ENCODE assay signal across 8 cellular contexts in genomic region chr9:136866898-136867421, GRCh38. TPM values are rescaled to one million over a fixed set of nuclear protein-coding genes. Genes with fewer than 3 reads are reported as not detected.
DNase-seq lines count a peak whose midpoint lies in the region; ATAC-seq, FAIRE-seq and TF ChIP-seq lines count a peak whose summit lies in the region.
"Not testable (repeated sequence)": the region's sequence is repeated elsewhere in the genome, so short reads cannot be mapped to it uniquely, and the experiment has no call there.

No MANE protein-coding gene starts in this region.

- ATAC-seq in right lobe of liver, pancreas: not testable (repeated sequence)

- H3K27me3 Mint-ChIP-seq in CD14-positive monocyte (ENCODE audit: low read depth in 3 of 3); IgD-negative memory B cell: not testable (repeated sequence)

- in situ Hi-C loops in astrocyte of the cerebellum (cut with HindIII; ENCODE audit: low sequenced_read_pairs), result not testable (repeated sequence)

- intact Hi-C loops in CD14-positive monocyte (cut with micrococcal nuclease), result loop anchor here (2.0 kb wide), 1 partner anchor 20 kb away; the partner anchor contains the start of gene TRAF2 (in 2 of the 2)
- intact Hi-C loops in esophagus squamous epithelium (cut with DNase I); right lobe of liver (cut with DNase I); pancreas (cut with DNase I); thyroid gland (cut with DNase I): not testable (repeated sequence)

- H3K9me3 ChIP-seq in esophagus squamous epithelium, right lobe of liver, pancreas, thyroid gland: not testable (repeated sequence)

- WGBS in esophagus squamous epithelium, 2 donors, result 77 to 85% methylated on average over 17 to 21 of the region's 29 CpGs
- WGBS in right lobe of liver (ENCODE audit: insufficient coverage, low coverage, low lambda C conversion rate, missing lambda C conversion rate), result 76% methylated on average over 25 of the region's 29 CpGs
- 80 to 89% methylated on average over 29 of the region's 29 CpGs for WGBS in pancreas, 2 donors
- 89 to 92% methylated on average over 29 of the region's 29 CpGs for WGBS in thyroid gland, 2 donors

- H3K4me1 Mint-ChIP-seq in CD14-positive monocyte, result peaks cover 11% of the 10 kb centered on the region
- H3K4me1 Mint-ChIP-seq in IgD-negative memory B cell, result not testable (repeated sequence)

- FAIRE-seq in pancreas (lab: Jason Lieb, UNC), result not testable (repeated sequence)

- peak overlapping the region; percentile 91 for H3K27ac ChIP-seq in VCaP
- peak overlapping the region in 3 of 4 donors; percentile 70 to 98 (median 95) for H3K27ac ChIP-seq in esophagus squamous epithelium
- H3K27ac ChIP-seq in right lobe of liver, result peak overlapping the region in 1 of 3 donors; percentile 71
- peak overlapping the region; percentile 35 to 80 (median 74) for H3K27ac ChIP-seq in pancreas
- peak overlapping the region in 2 of 3 donors; percentile 43 to 47 for H3K27ac ChIP-seq in thyroid gland

- peaks cover 18 to 24% of the 10 kb centered on the region in 2 donors for H3K36me3 Mint-ChIP-seq in CD14-positive monocyte
- H3K36me3 Mint-ChIP-seq in IgD-negative memory B cell, result not testable (repeated sequence)

- H3K4me3 ChIP-seq in astrocyte of the cerebellum (ENCODE audit: low read depth, low read length) (peak overlapping the region; percentile 80), esophagus squamous epithelium (peak overlapping the region; percentile 87 to 96 (median 88)), right lobe of liver (peak overlapping the region; percentile 65 to 89 (median 69)), pancreas (peak overlapping the region; percentile 63 to 77 (median 72)), thyroid gland (replicated peaks in 1 of 3) (peak overlapping the region in 1 of 3 donors; percentile 69)

- H3K4me3 Mint-ChIP-seq in CD14-positive monocyte, result peak overlapping the region; percentile 74 to 75
- H3K4me3 Mint-ChIP-seq in IgD-negative memory B cell, result peak overlapping the region; percentile 73 to 88 (median 80)

- not testable (repeated sequence) for TF ChIP-seq CTCF in CD14-positive monocyte (IDR thresholded peaks at IDR 0.05); VCaP (conservative IDR thresholded peaks at IDR 0.05); astrocyte of the cerebellum (IDR thresholded peaks at IDR 0.05; ENCODE audit: low read depth, low read length, missing control alignments); esophagus squamous epithelium (IDR thresholded peaks at IDR 0.05); right lobe of liver (IDR thresholded peaks at IDR 0.05); pancreas (IDR thresholded peaks at IDR 0.05); thyroid gland (IDR thresholded peaks at IDR 0.05)

- not testable (repeated sequence) for TF ChIP-seq POLR2A in esophagus squamous epithelium (IDR thresholded peaks at IDR 0.05); right lobe of liver (IDR thresholded peaks at IDR 0.05); thyroid gland (IDR thresholded peaks at IDR 0.05)

- H3K27ac Mint-ChIP-seq in CD14-positive monocyte, result peak overlapping the region in 5 of 7 donors; percentile 67 to 88 (median 81)
- not testable (repeated sequence) for H3K27ac Mint-ChIP-seq in IgD-negative memory B cell

- H3K27me3 ChIP-seq in esophagus squamous epithelium, right lobe of liver, pancreas, thyroid gland: not testable (repeated sequence)

- DNase-seq in CD14-positive monocyte (ENCODE audit: low spot score); astrocyte of the cerebellum (ENCODE audit: low read depth); esophagus squamous epithelium (lab: John Stamatoyannopoulos, UW); right lobe of liver; pancreas; thyroid gland: not testable (repeated sequence)

- peaks cover 0 to 18% (median 9%) of the 10 kb centered on the region in 7 donors for H3K9me3 Mint-ChIP-seq in CD14-positive monocyte
- H3K9me3 Mint-ChIP-seq in IgD-negative memory B cell, result not testable (repeated sequence)

- peaks cover 16 to 26% (median 18%) of the 10 kb centered on the region in 3 donors for H3K36me3 ChIP-seq in esophagus squamous epithelium
- peaks cover 0 to 19% (median 10%) of the 10 kb centered on the region in 4 donors for H3K36me3 ChIP-seq in right lobe of liver
- H3K36me3 ChIP-seq in pancreas, result peaks cover 4 to 17% (median 17%) of the 10 kb centered on the region in 3 donors
- peaks cover 19 to 20% of the 10 kb centered on the region in 2 donors for H3K36me3 ChIP-seq in thyroid gland

- H3K4me1 ChIP-seq in esophagus squamous epithelium (peaks cover 13 to 35% (median 16%) of the 10 kb centered on the region in 3 donors), right lobe of liver (peaks cover 0 to 30% (median 15%) of the 10 kb centered on the region in 4 donors), pancreas (peaks cover 0 to 12% (median 4%) of the 10 kb centered on the region in 3 donors), thyroid gland (peaks cover 20 to 27% of the 10 kb centered on the region in 2 donors)

RNA-seq across cellular contexts. Expression of gene EDF1, which starts 0.9 kb away (rescaled TPM):
- polyA plus RNA-seq in CD14-positive monocyte (100 to 1,000 TPM; 245 to 264 TPM), IgD-negative memory B cell (378 TPM), pancreas (100 to 1,000 TPM; 443 to 612 TPM)
- total RNA-seq in esophagus squamous epithelium (100 to 1,000 TPM; 326 to 456 (median 356) TPM), right lobe of liver (100 to 1,000 TPM; 216 to 486 (median 227) TPM), pancreas (100 to 1,000 TPM; 230 to 422 (median 268) TPM), thyroid gland (100 to 1,000 TPM; 339 to 591 (median 526) TPM)

RNA-seq across cellular contexts. Expression of gene MAMDC4, which starts 14.8 kb away (rescaled TPM):
- polyA plus RNA-seq in CD14-positive monocyte, result under 1 TPM in 1 of 2 donors, not detected in 1; 0.07 TPM
- 0.11 TPM for polyA plus RNA-seq in IgD-negative memory B cell
- 1 to 10 TPM; 1.8 to 2.9 (median 2.7) TPM for total RNA-seq in esophagus squamous epithelium
- total RNA-seq in right lobe of liver, result 10 to 100 TPM in 4 of 6 experiments, 1 to 10 TPM in 2; 5.7 to 27.9 (median 22.5) TPM
- total RNA-seq in pancreas, result 10 to 100 TPM in 1 of 6 donors, 1 to 10 TPM in 5; 3.0 to 13.3 (median 4.8) TPM
- 10 to 100 TPM; 28.7 to 38.6 TPM for polyA plus RNA-seq in pancreas
- total RNA-seq in thyroid gland, result 10 to 100 TPM in 2 of 4 donors, 1 to 10 TPM in 2; 4.1 to 20.4 (median 9.0) TPM

RNA-seq across cellular contexts. Expression of gene PHPT1, which starts 17.8 kb away (rescaled TPM):
- polyA plus RNA-seq in CD14-positive monocyte, result 100 to 1,000 TPM in 1 of 2 donors, 10 to 100 TPM in 1; 94.3 to 163 TPM
- 91.6 TPM for polyA plus RNA-seq in IgD-negative memory B cell
- total RNA-seq in esophagus squamous epithelium, result 10 to 100 TPM; 21.9 to 53.2 (median 42.2) TPM
- total RNA-seq in right lobe of liver, result 10 to 100 TPM; 30.5 to 66.6 (median 49.3) TPM
- total RNA-seq in pancreas, result 10 to 100 TPM; 75.2 to 95.5 (median 79.0) TPM
- polyA plus RNA-seq in pancreas, result 100 to 1,000 TPM; 180 to 189 TPM
- total RNA-seq in thyroid gland, result 100 to 1,000 TPM in 2 of 4 donors, 10 to 100 TPM in 2; 79.4 to 174 (median 115) TPM

RNA-seq across cellular contexts. Expression of gene TRAF2, which starts 19.4 kb away (rescaled TPM):
- polyA plus RNA-seq in CD14-positive monocyte (1 to 10 TPM; 1.6 to 2.0 TPM), IgD-negative memory B cell (42.8 TPM), pancreas (10 to 100 TPM; 14.4 TPM)
- total RNA-seq in esophagus squamous epithelium (10 to 100 TPM in 3 of 4 donors, 1 to 10 TPM in 1; 8.0 to 20.9 (median 13.2) TPM), right lobe of liver (1 to 10 TPM; 5.8 to 8.8 (median 7.1) TPM), pancreas (10 to 100 TPM in 1 of 6 donors, 1 to 10 TPM in 5; 4.8 to 13.4 (median 6.9) TPM), thyroid gland (10 to 100 TPM in 3 of 4 donors, 1 to 10 TPM in 1; 9.7 to 18.3 (median 15.4) TPM)

RNA-seq across cellular contexts. Expression of gene AJM1, which starts 24.7 kb away (rescaled TPM):
- polyA plus RNA-seq in CD14-positive monocyte (under 1 TPM; 0.10 to 0.18 TPM), IgD-negative memory B cell (0.10 TPM), pancreas (10 to 100 TPM in 1 of 2 donors, 1 to 10 TPM in 1; 9.0 to 11.7 TPM)
- total RNA-seq in esophagus squamous epithelium (1 to 10 TPM in 2 of 4 donors, under 1 TPM in 2; 0.32 to 2.3 (median 1.0) TPM), right lobe of liver (1 to 10 TPM; 1.7 to 2.8 (median 2.6) TPM), pancreas (1 to 10 TPM; 2.9 to 5.5 (median 4.2) TPM), thyroid gland (1 to 10 TPM in 3 of 4 donors, under 1 TPM in 1; 0.83 to 4.7 (median 2.3) TPM)
